Comparison of ENCODE assay signal across 8 cellular contexts in genomic region chr11:66001941-66002647, GRCh38. TPM values are rescaled to one million over a fixed set of nuclear protein-coding genes. Genes with fewer than 3 reads are reported as not detected.
DNase-seq lines count a peak whose midpoint lies in the region; ATAC-seq and TF ChIP-seq lines count a peak whose summit lies in the region.

BANF1 (plus strand) TSS chr11:66002503; CDS start chr11:66003251, 748 bp downstream.
EIF1AD (minus strand) TSS chr11:66002157; CDS start chr11:66000389, 1,768 bp downstream.

- H3K27ac ChIP-seq in trophoblast cell (ENCODE audit: low read depth, low read length) (peak within 1 kb of the TSS; percentile 87), tibial nerve (peak within 1 kb of the TSS; percentile 89 to 96 (median 90))

- intact Hi-C loops in cardiac septum (cut with DNase I), result loop anchor here (1.0 to 5.0 kb wide), 4 partner anchors 41 to 290 kb away; partner anchors contain the start of genes C11orf68, CFL1, DRAP1 and KAT5

- H4K8ac ChIP-seq in trophoblast cell (ENCODE audit: low read depth, low read length), result peak within 1 kb of the TSS; percentile 92

- H2AFZ ChIP-seq in trophoblast cell (ENCODE audit: insufficient read depth, low read length, poor library complexity), result peak within 1 kb of the TSS; percentile 94

- peak within 1 kb of the TSS; percentile 75 for H3K4ac ChIP-seq in trophoblast cell (ENCODE audit: low read depth, low read length)

- DNase-seq in NCI-H1436 treated with DMSO at 0.1 percent for 48 hours (lab: John Stamatoyannopoulos, UW) (peak; percentile 80), T follicular helper cell (ENCODE audit: low read depth) (peak; percentile 85), cardiac septum (ENCODE audit: low spot score) (peak; percentile 96), trophoblast cell (peak; percentile 94 to 98), tibial nerve (ENCODE audit: low spot score in 2 of 2) (peak; percentile 77 to 92)
- DNase-seq in activated naive CD8-positive, alpha-beta T cell treated with anti-CD3 and anti-CD28 coated beads, Interleukin-2, amount 50 U/mL, for 24 hours, result peak; percentile 90

- TF ChIP-seq CTCF in GM12875 (IDR thresholded peaks at IDR 0.05; ENCODE audit: borderline replicate concordance, insufficient read depth, low read depth, low read length), result no peak
- peak in 2 of 5 experiments; percentile 42 to 44 for TF ChIP-seq CTCF in tibial nerve (IDR thresholded peaks at IDR 0.05)

- H3K27me3 ChIP-seq in trophoblast cell (ENCODE audit: insufficient read depth, low read length) (no peaks in the 10 kb centered on the region), tibial nerve (no peaks in the 10 kb centered on the region)

- TF ChIP-seq POLR2A in tibial nerve (IDR thresholded peaks at IDR 0.05), result peak; percentile 16 to 48

- peak within 1 kb of the TSS; percentile 60 for H2AK5ac ChIP-seq in trophoblast cell (ENCODE audit: low read length)

- H3K36me3 ChIP-seq in trophoblast cell (ENCODE audit: control insufficient read depth in 1 of 2, insufficient read depth in 2 of 2, low read length in 2 of 2) (peaks cover 32 to 40% of the 10 kb centered on the region in 2 experiments), tibial nerve (peaks cover 0 to 53% (median 13%) of the 10 kb centered on the region in 3 donors)

- H2BK120ac ChIP-seq in trophoblast cell (ENCODE audit: insufficient read depth, low read length, poor library complexity), result peak within 1 kb of the TSS; percentile 94

- peak within 1 kb of the TSS; percentile 94 for H3K4me2 ChIP-seq in trophoblast cell (ENCODE audit: low read length)

- H3K14ac ChIP-seq in trophoblast cell (ENCODE audit: low read length), result peak within 1 kb of the TSS; percentile 95

- peaks cover 9% of the 10 kb centered on the region for H3K79me2 ChIP-seq in trophoblast cell (ENCODE audit: control insufficient read depth, insufficient read depth, low read length, poor library complexity)

- H3K79me1 ChIP-seq in trophoblast cell (ENCODE audit: low read length), result peaks cover 10% of the 10 kb centered on the region

- no peak within 1 kb of the TSS for H2BK12ac ChIP-seq in trophoblast cell (ENCODE audit: low read length)

- peak within 1 kb of the TSS; percentile 100 for H3K4me3 Mint-ChIP-seq in activated naive CD8-positive, alpha-beta T cell treated with anti-CD3 and anti-CD28 coated beads, Interleukin-2, amount 50 U/mL, for 24 hours

- H3K9me3 ChIP-seq in trophoblast cell (ENCODE audit: insufficient read depth, low read depth, low read length) (no peaks in the 10 kb centered on the region), tibial nerve (no peaks in the 10 kb centered on the region)

- peak within 1 kb of the TSS; percentile 87 for H4K91ac ChIP-seq in trophoblast cell (ENCODE audit: low read depth, low read length)

- H3K4me3 ChIP-seq in GM12875 (ENCODE audit: low read depth, low read length) (peak within 1 kb of the TSS; percentile 85), trophoblast cell (ENCODE audit: low read depth, low read length) (peak within 1 kb of the TSS; percentile 85), tibial nerve (peak within 1 kb of the TSS; percentile 68 to 83 (median 75))

- no CpG with 5 or more reads among the region's 55 CpGs for WGBS in trophoblast cell (ENCODE audit: extremely low coverage, insufficient coverage, insufficient read length)
- 0% methylated on average over 47 to 55 of the region's 55 CpGs for WGBS in tibial nerve, 2 donors

- H3K27ac Mint-ChIP-seq in activated naive CD8-positive, alpha-beta T cell treated with anti-CD3 and anti-CD28 coated beads, Interleukin-2, amount 50 U/mL, for 24 hours, result peak within 1 kb of the TSS; percentile 98

- H3K18ac ChIP-seq in trophoblast cell (ENCODE audit: low read length), result peak within 1 kb of the TSS; percentile 91

- H3K4me1 Mint-ChIP-seq in activated naive CD8-positive, alpha-beta T cell treated with anti-CD3 and anti-CD28 coated beads, Interleukin-2, amount 50 U/mL, for 24 hours, result peaks cover 51% of the 10 kb centered on the region

- no peaks in the 10 kb centered on the region for H3K9me3 Mint-ChIP-seq in activated naive CD8-positive, alpha-beta T cell treated with anti-CD3 and anti-CD28 coated beads, Interleukin-2, amount 50 U/mL, for 24 hours

- no peak within 1 kb of the TSS for H3K23ac ChIP-seq in trophoblast cell (ENCODE audit: low read length)

- peak within 1 kb of the TSS; percentile 78 for H2BK5ac ChIP-seq in trophoblast cell (ENCODE audit: low read depth, low read length, poor library complexity)

- H3K4me1 ChIP-seq in trophoblast cell (ENCODE audit: control insufficient read depth in 1 of 2, insufficient read depth in 2 of 2, low read length in 2 of 2) (peaks cover 7 to 13% of the 10 kb centered on the region in 2 experiments), tibial nerve (peaks cover 0 to 29% (median 16%) of the 10 kb centered on the region in 4 donors)

- no peaks in the 10 kb centered on the region for H3K27me3 Mint-ChIP-seq in activated naive CD8-positive, alpha-beta T cell treated with anti-CD3 and anti-CD28 coated beads, Interleukin-2, amount 50 U/mL, for 24 hours

- peak; percentile 77 for ATAC-seq in HG02852 (IDR thresholded peaks at IDR 0.05; ENCODE audit: unreplicated experiment)
- ATAC-seq in activated naive CD8-positive, alpha-beta T cell treated with anti-CD3 and anti-CD28 coated beads, Interleukin-2, amount 50 U/mL, for 24 hours, result peak; percentile 94

- peak within 1 kb of the TSS; percentile 86 for H3K9ac ChIP-seq in trophoblast cell (ENCODE audit: low read length)

- H3K36me3 Mint-ChIP-seq in activated naive CD8-positive, alpha-beta T cell treated with anti-CD3 and anti-CD28 coated beads, Interleukin-2, amount 50 U/mL, for 24 hours (ENCODE audit: low read depth), result peaks cover 50% of the 10 kb centered on the region

- peak in 1 of 2 donors; percentile 98 for TF ChIP-seq EP300 in tibial nerve (IDR thresholded peaks at IDR 0.05)

- H4K12ac ChIP-seq in trophoblast cell (ENCODE audit: low read depth, low read length), result peak within 1 kb of the TSS; percentile 92

RNA-seq across cellular contexts. Expression of gene BANF1, which starts in this region (rescaled TPM):
- total RNA-seq in cardiac septum (195 TPM), tibial nerve (10 to 100 TPM; 23.9 to 68.9 (median 51.0) TPM)
- polyA plus RNA-seq in trophoblast cell (2013), result 248 and 252 TPM in 2 replicates

RNA-seq across cellular contexts. Expression of gene EIF1AD, which starts in this region (rescaled TPM):
- total RNA-seq in cardiac septum (18.1 TPM), tibial nerve (10 to 100 TPM; 27.0 to 40.6 (median 29.5) TPM)
- polyA plus RNA-seq in trophoblast cell (2013), result 38.7 and 41.3 TPM in 2 replicates

Comparison
In these comparisons a context has a peak if more than half of its experiments do, and no peak if none do; other contexts are left out.
1. Peak in every context shown above with its lines: DNase-seq, ATAC-seq, H3K4me3 ChIP-seq and H3K27ac ChIP-seq.